8 cellular contexts compared by ENCODE assay signal in genomic region chr14:100375273-100375962, GRCh38. TPM values are rescaled to one million over a fixed set of nuclear protein-coding genes. Genes with fewer than 3 reads are reported as not detected.
DNase-seq lines count a peak whose midpoint lies in the region; ATAC-seq and TF ChIP-seq lines count a peak whose summit lies in the region.

No MANE protein-coding gene starts in this region.

- peaks cover 38 to 55% (median 55%) of the 10 kb centered on the region in 3 donors for H3K4me1 Mint-ChIP-seq in naive B cell

- no peaks in the 10 kb centered on the region for H3K27me3 Mint-ChIP-seq in naive B cell

- H3K27ac ChIP-seq in stomach smooth muscle (ENCODE audit: low read length): peak overlapping the region; percentile 94

- no peaks in the 10 kb centered on the region for H3K27me3 ChIP-seq in stomach smooth muscle (ENCODE audit: control insufficient read depth in 1 of 2, insufficient read depth in 2 of 2, low read length in 2 of 2)

- peak overlapping the region; percentile 88 to 99 (median 96) for H3K27ac Mint-ChIP-seq in naive B cell

- peaks cover 23% of the 10 kb centered on the region for H3K4me1 ChIP-seq in stomach smooth muscle (ENCODE audit: control insufficient read depth, insufficient read depth, low read length)

- DNase-seq in NCI-H1417 treated with DMSO at 0.1 percent for 48 hours (lab: John Stamatoyannopoulos, UW) (peak; percentile 40), epithelial cell of proximal tubule (ENCODE audit: low read depth) (peak; percentile 43), naive B cell (peak; percentile 66), NCI-H1048 (lab: John Stamatoyannopoulos, UW) (no peak)
- peak; percentile 59 to 78 for DNase-seq in activated CD8-positive, alpha-beta memory T cell treated with anti-CD3 and anti-CD28 coated beads for 4 hours (ENCODE audit: low read depth in 2 of 2)

- TF ChIP-seq CTCF in epithelial cell of proximal tubule (conservative IDR thresholded peaks at IDR 0.05; ENCODE audit: low read depth, low read length): no peak

- H3K4me3 Mint-ChIP-seq in naive B cell: peak overlapping the region; percentile 79 to 99 (median 93)

- no peaks in the 10 kb centered on the region for H3K36me3 ChIP-seq in stomach smooth muscle (ENCODE audit: control insufficient read depth in 2 of 2, insufficient read depth in 2 of 2, low read length in 2 of 2)

- H3K9me3 ChIP-seq in stomach smooth muscle (ENCODE audit: control insufficient read depth in 2 of 2, low read length in 2 of 2): no peaks in the 10 kb centered on the region

- peak overlapping the region; percentile 78 to 87 for H3K9ac ChIP-seq in stomach smooth muscle (ENCODE audit: low read length in 2 of 2)

- ATAC-seq in HG02678 (IDR thresholded peaks at IDR 0.05; ENCODE audit: unreplicated experiment) (peak; percentile 42), naive B cell (ENCODE audit: low read depth in 2 of 2) (peak; percentile 49 to 53)

- H3K4me3 ChIP-seq in epithelial cell of proximal tubule (ENCODE audit: low read depth, low read length): peak overlapping the region; percentile 98
- peak overlapping the region; percentile 80 to 96 for H3K4me3 ChIP-seq in stomach smooth muscle (ENCODE audit: low read length in 2 of 2)

- H3K9me3 Mint-ChIP-seq in naive B cell: no peaks in the 10 kb centered on the region

- peak; percentile 50 for TF ChIP-seq POLR2A in GM15510 (IDR thresholded peaks at IDR 0.05; ENCODE audit: borderline replicate concordance, extremely low read depth, insufficient read length)

- H3K36me3 Mint-ChIP-seq in naive B cell: no peaks in the 10 kb centered on the region

RNA-seq across cellular contexts. Expression of gene WDR25, which starts 0.9 kb away (rescaled TPM):
- total RNA-seq in epithelial cell of proximal tubule: 12.9 and 13.0 TPM in 2 replicates
- polyA plus RNA-seq in naive B cell (ENCODE audit: low read depth in 6 of 6): 10 to 100 TPM in 1 of 6 donors, 1 to 10 TPM in 5; 4.6 to 10.9 (median 6.5) TPM

RNA-seq across cellular contexts. Expression of gene SLC25A47, which starts 52.3 kb away (rescaled TPM):
- total RNA-seq in epithelial cell of proximal tubule: not detected in 2 replicates
- polyA plus RNA-seq in naive B cell (ENCODE audit: low read depth in 6 of 6): not detected
